ENCODE assay signal across 34 cellular contexts in the genomic region with DNA sequence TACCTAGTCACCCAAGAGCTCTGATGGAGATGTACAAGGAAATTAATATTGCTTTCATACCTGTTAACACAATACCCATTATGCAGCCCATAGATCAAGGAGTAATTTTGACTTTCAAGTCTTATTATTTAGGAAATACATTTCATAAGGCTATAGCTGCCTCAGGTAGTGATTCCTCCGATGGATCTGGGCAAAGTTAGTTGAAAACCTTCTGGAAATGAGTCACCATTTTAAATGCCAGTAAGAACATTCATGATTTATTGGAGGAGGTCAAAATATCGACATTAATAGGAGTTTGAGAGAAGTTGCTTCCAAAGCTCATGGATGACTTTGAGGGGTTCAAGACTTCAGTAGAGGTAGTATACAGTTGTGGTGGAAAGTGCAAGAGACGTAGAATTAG.
"Had no signal": no experiment of that assay in that cellular context is flagged by ENCODE, and none has a peak within 500 bp of the region (broad histone marks: within the 10 kb centered on the region; RNA-seq: fewer than 3 reads in every experiment).

No MANE protein-coding gene starts in this region.

- H3K4me3 ChIP-seq: MG63 had no signal

- H3K36me3 ChIP-seq: MG63 had no signal

- DNase-seq: Karpas-422, Kasumi-1, MG63, MM.1S, MV-4-11, NCI-H1048, NCI-H1092, NCI-H1092 treated with DMSO at 0.1 percent for 48 hours, NCI-H1105, NCI-H1105 treated with DMSO at 0.1 percent for 48 hours, NCI-H1417, NCI-H1417 treated with DMSO at 0.1 percent for 48 hours, NCI-H1436, NCI-H1436 treated with DMSO at 0.1 percent for 48 hours, NCI-H146, NCI-H1694, NCI-H1694 treated with DMSO at 0.1 percent for 48 hours, NCI-H187, NCI-H187 treated with DMSO at 0.1 percent for 48 hours, NCI-H1930, NCI-H2029, NCI-H2029 treated with DMSO at 0.1 percent for 48 hours, NCI-H2081, NCI-H2081 treated with DMSO at 0.1 percent for 48 hours, NCI-H2107, NCI-H2171, NCI-H2171 treated with DMSO at 0.1 percent for 48 hours, NCI-H2227 treated with DMSO at 0.1 percent for 48 hours, NCI-H226, NCI-H345, NCI-H446, NCI-H446 treated with DMSO at 0.1 percent for 48 hours, NCI-H510A, NCI-H510A treated with DMSO at 0.1 percent for 48 hours had no signal

- H3K9me3 ChIP-seq: MG63 had no signal

- H3K27me3 ChIP-seq: MG63 had no signal
